In genomic region chr6:32081168-32081624, GRCh38 we compare ENCODE assay signal across 9 cellular contexts. TPM values are rescaled to one million over a fixed set of nuclear protein-coding genes. Genes with fewer than 3 reads are reported as not detected.
DNase-seq lines count a peak whose midpoint lies in the region; ATAC-seq and TF ChIP-seq lines count a peak whose summit lies in the region.
"Had no signal": no experiment of that assay in that cellular context is flagged by ENCODE, and none has a peak within 500 bp of the region (broad histone marks: within the 10 kb centered on the region; RNA-seq: fewer than 3 reads in every experiment).

No MANE protein-coding gene starts in this region.

- no peaks in the 10 kb centered on the region for H3K36me3 ChIP-seq in PC-9 (ENCODE audit: low read depth)
- peaks cover 9 to 88% (median 41%) of the 10 kb centered on the region in 4 donors for H3K36me3 ChIP-seq in esophagus muscularis mucosa
- H3K36me3 ChIP-seq in osteoblast (ENCODE audit: insufficient read depth, low read length): no peaks in the 10 kb centered on the region

- H3K27ac Mint-ChIP-seq in CD14-positive monocyte: no peak overlapping the region
- H3K27ac Mint-ChIP-seq in activated naive CD8-positive, alpha-beta T cell treated with anti-CD3 and anti-CD28 coated beads, Interleukin-2, amount 50 U/mL, for 24 hours: no peak overlapping the region
- no peak overlapping the region for H3K27ac Mint-ChIP-seq in activated T-cell treated with anti-CD3 and anti-CD28 coated beads, Interleukin-2, amount 50 U/mL, for 24 hours

- no peaks in the 10 kb centered on the region for H3K4me1 Mint-ChIP-seq in CD14-positive monocyte
- H3K4me1 Mint-ChIP-seq in activated naive CD8-positive, alpha-beta T cell treated with anti-CD3 and anti-CD28 coated beads, Interleukin-2, amount 50 U/mL, for 24 hours: peaks cover 2% of the 10 kb centered on the region
- H3K4me1 Mint-ChIP-seq in activated T-cell treated with anti-CD3 and anti-CD28 coated beads, Interleukin-2, amount 50 U/mL, for 24 hours (ENCODE audit: low read depth): peaks cover 2% of the 10 kb centered on the region

- peaks cover 0 to 3% (median 0%) of the 10 kb centered on the region in 7 donors for H3K9me3 Mint-ChIP-seq in CD14-positive monocyte
- H3K9me3 Mint-ChIP-seq in activated naive CD8-positive, alpha-beta T cell treated with anti-CD3 and anti-CD28 coated beads, Interleukin-2, amount 50 U/mL, for 24 hours: no peaks in the 10 kb centered on the region
- no peaks in the 10 kb centered on the region for H3K9me3 Mint-ChIP-seq in activated T-cell treated with anti-CD3 and anti-CD28 coated beads, Interleukin-2, amount 50 U/mL, for 24 hours

- H3K4me2 ChIP-seq in PC-9: 0 out of 2 replicates have a peak overlapping the region, but pooled peaks have one; percentile 2
- peak overlapping the region; percentile 51 for H3K4me2 ChIP-seq in osteoblast (ENCODE audit: insufficient read depth, low read length)

- H3K36me3 Mint-ChIP-seq in CD14-positive monocyte: no peaks in the 10 kb centered on the region
- no peaks in the 10 kb centered on the region for H3K36me3 Mint-ChIP-seq in activated naive CD8-positive, alpha-beta T cell treated with anti-CD3 and anti-CD28 coated beads, Interleukin-2, amount 50 U/mL, for 24 hours (ENCODE audit: low read depth)
- H3K36me3 Mint-ChIP-seq in activated T-cell treated with anti-CD3 and anti-CD28 coated beads, Interleukin-2, amount 50 U/mL, for 24 hours (ENCODE audit: low read depth): no peaks in the 10 kb centered on the region

- WGBS in esophagus muscularis mucosa: 29% methylated on average over 8 of the region's 15 CpGs

- no peaks in the 10 kb centered on the region for H3K79me2 ChIP-seq in PC-9 (ENCODE audit: low read depth)
- H3K79me2 ChIP-seq in osteoblast (ENCODE audit: insufficient read depth, low read length): no peaks in the 10 kb centered on the region

- intact Hi-C loops in CD14-positive monocyte (cut with micrococcal nuclease) (no loop called here), PC-9 (cut with micrococcal nuclease; ENCODE audit: unreplicated experiment) (no loop called here), esophagus muscularis mucosa (cut with DNase I) (no loop called here)

- peaks cover 12 to 36% (median 23%) of the 10 kb centered on the region in 3 donors for H3K27me3 Mint-ChIP-seq in CD14-positive monocyte (ENCODE audit: low read depth in 3 of 3)
- peaks cover 34% of the 10 kb centered on the region for H3K27me3 Mint-ChIP-seq in activated naive CD8-positive, alpha-beta T cell treated with anti-CD3 and anti-CD28 coated beads, Interleukin-2, amount 50 U/mL, for 24 hours
- H3K27me3 Mint-ChIP-seq in activated T-cell treated with anti-CD3 and anti-CD28 coated beads, Interleukin-2, amount 50 U/mL, for 24 hours: peaks cover 34% of the 10 kb centered on the region

- DNase-seq in CD14-positive monocyte (ENCODE audit: low spot score): peak; percentile 30
- peak in 1 of 2 experiments; percentile 66 for DNase-seq in PC-9
- DNase-seq in esophagus muscularis mucosa (ENCODE audit: extremely low spot score): no peak
- peak; percentile 99 for DNase-seq in osteoblast (ENCODE audit: insufficient read length, low spot score, missing footprints)
- no peak for DNase-seq in HuH-7.5 (ENCODE audit: low spot score)
- no peak for DNase-seq in activated naive CD8-positive, alpha-beta T cell treated with anti-CD3 and anti-CD28 coated beads, Interleukin-2, amount 50 U/mL, for 24 hours
- no peak for DNase-seq in pons (ENCODE audit: low spot score)
- no peak for DNase-seq in activated T-cell treated with anti-CD3 and anti-CD28 coated beads, Interleukin-2, amount 50 U/mL, for 24 hours
- DNase-seq: activated naive CD4-positive, alpha-beta T cell treated with Interleukin-2 at 50 U/mL for 16 hours had no signal

- no peak for ATAC-seq in activated naive CD8-positive, alpha-beta T cell treated with anti-CD3 and anti-CD28 coated beads, Interleukin-2, amount 50 U/mL, for 24 hours

- H3K4me1 ChIP-seq in PC-9 (replicated peaks; ENCODE audit: insufficient read depth) (peaks cover 91% of the 10 kb centered on the region), esophagus muscularis mucosa (peaks cover 13 to 39% (median 36%) of the 10 kb centered on the region in 4 donors), osteoblast (ENCODE audit: insufficient read depth, low read length) (peaks cover 44% of the 10 kb centered on the region)

- no TSS peak for BruUV-seq in PC-9 (replicated peaks; lab: Mats Ljungman, UMichigan)

- H3K27me3 ChIP-seq in PC-9 (ENCODE audit: insufficient read depth, low read depth) (no peaks in the 10 kb centered on the region), esophagus muscularis mucosa (peaks cover 0 to 5% (median 0%) of the 10 kb centered on the region in 4 donors), osteoblast (ENCODE audit: insufficient read depth, low read length) (peaks cover 23% of the 10 kb centered on the region)

- POLR2A ChIA-PET in PC-9 (lab: Charles Lee; ENCODE audit: unreplicated experiment): no interaction called here

- H2AFZ ChIP-seq in PC-9 (no peak overlapping the region), osteoblast (ENCODE audit: low read length) (no peak overlapping the region)

- H4K20me1 ChIP-seq in PC-9 (ENCODE audit: insufficient read depth) (no peaks in the 10 kb centered on the region), osteoblast (ENCODE audit: insufficient read depth, low read length) (peaks cover 8% of the 10 kb centered on the region)

- CTCF ChIA-PET in PC-9 (lab: Charles Lee): interaction anchor here (0.6 kb wide), 1 partner anchor 729 kb away, joined by 3 read pairs; no protein-coding TSS in a partner anchor

- H3K4me3 ChIP-seq in PC-9 (no peak overlapping the region), esophagus muscularis mucosa (no peak overlapping the region), osteoblast (ENCODE audit: insufficient read depth, low read length) (no peak overlapping the region)

- no peak for TF ChIP-seq EP300 in esophagus muscularis mucosa (IDR thresholded peaks at IDR 0.05)

- no peak for TF ChIP-seq POLR2A in esophagus muscularis mucosa (IDR thresholded peaks at IDR 0.05; ENCODE audit: low read depth)

- H3K27ac ChIP-seq in PC-9: no peak overlapping the region
- peak overlapping the region; percentile 59 to 80 (median 72) for H3K27ac ChIP-seq in esophagus muscularis mucosa (replicated peaks in 1 of 4)
- H3K27ac ChIP-seq in osteoblast (ENCODE audit: low read depth, low read length): peak overlapping the region; percentile 36

- TF ChIP-seq CTCF in CD14-positive monocyte (IDR thresholded peaks at IDR 0.05): no peak
- TF ChIP-seq CTCF in PC-9 (conservative IDR thresholded peaks at IDR 0.05): no peak
- no peak for TF ChIP-seq CTCF in esophagus muscularis mucosa (IDR thresholded peaks at IDR 0.05)
- no peak for TF ChIP-seq CTCF in osteoblast (IDR thresholded peaks at IDR 0.05; ENCODE audit: extremely low read depth, low read depth, low read length)

- H3K9me3 ChIP-seq in PC-9 (ENCODE audit: insufficient read depth, low read depth) (no peaks in the 10 kb centered on the region), esophagus muscularis mucosa (no peaks in the 10 kb centered on the region), osteoblast (ENCODE audit: low read depth, low read length) (no peaks in the 10 kb centered on the region)

- H3K9me2 ChIP-seq in PC-9 (ENCODE audit: insufficient read depth): no peaks in the 10 kb centered on the region

- H3K4me3 Mint-ChIP-seq in CD14-positive monocyte: no peak overlapping the region
- no peak overlapping the region for H3K4me3 Mint-ChIP-seq in activated naive CD8-positive, alpha-beta T cell treated with anti-CD3 and anti-CD28 coated beads, Interleukin-2, amount 50 U/mL, for 24 hours
- H3K4me3 Mint-ChIP-seq in activated T-cell treated with anti-CD3 and anti-CD28 coated beads, Interleukin-2, amount 50 U/mL, for 24 hours: no peak overlapping the region

- peaks cover 45% of the 10 kb centered on the region for H3F3A ChIP-seq in PC-9 (ENCODE audit: insufficient read depth, low read depth)

RNA-seq across cellular contexts. Expression of gene TNXB, which starts 27.9 kb away (rescaled TPM):
- polyA plus RNA-seq in CD14-positive monocyte: not detected
- total RNA-seq in PC-9 (2021) (15.1 and 22.1 TPM in 2 replicates), esophagus muscularis mucosa (100 to 1,000 TPM; 223 to 525 (median 326) TPM), osteoblast (8.3 and 11.9 TPM in 2 replicates)

RNA-seq across cellular contexts. Expression of gene CYP21A2, which starts 43.0 kb away (rescaled TPM):
- polyA plus RNA-seq in CD14-positive monocyte: not detected
- total RNA-seq in PC-9 (2021): 0.33 TPM in 1 of 2 replicates, not detected in the other
- total RNA-seq in esophagus muscularis mucosa: 1 to 10 TPM in 3 of 4 donors, under 1 TPM in 1; 0.33 to 3.7 (median 1.9) TPM
- total RNA-seq in osteoblast: under 0.01 and 0.72 TPM in 2 replicates

RNA-seq across cellular contexts. Expression of gene ATF6B, which starts 46.9 kb away (rescaled TPM):
- 10 to 100 TPM; 15.7 to 17.8 TPM for polyA plus RNA-seq in CD14-positive monocyte
- total RNA-seq in PC-9 (2021) (87.2 and 102 TPM in 2 replicates), esophagus muscularis mucosa (10 to 100 TPM; 17.7 to 37.4 (median 27.2) TPM), osteoblast (27.5 and 30.1 TPM in 2 replicates)

RNA-seq across cellular contexts. Expression of gene FKBPL, which starts 48.9 kb away (rescaled TPM):
- 1 to 10 TPM; 1.2 to 1.8 TPM for polyA plus RNA-seq in CD14-positive monocyte
- 11.6 and 12.6 TPM in 2 replicates for total RNA-seq in PC-9 (2021)
- 1 to 10 TPM; 2.7 to 6.3 (median 3.9) TPM for total RNA-seq in esophagus muscularis mucosa
- total RNA-seq in osteoblast: 9.8 and 11.5 TPM in 2 replicates

Comparison
In these comparisons a context has a peak if more than half of its experiments do, and no peak if none do; other contexts are left out.
1. DNase-seq: peak in CD14-positive monocyte (single experiment) and osteoblast (single experiment); none in esophagus muscularis mucosa (single experiment), HuH-7.5 (single experiment), activated naive CD8-positive, alpha-beta T cell treated with anti-CD3 and anti-CD28 coated beads, Interleukin-2, amount 50 U/mL, for 24 hours (single experiment), pons (single experiment) and activated T-cell treated with anti-CD3 and anti-CD28 coated beads, Interleukin-2, amount 50 U/mL, for 24 hours (single experiment).